ENCODE assay signal across 8 cellular contexts in genomic region chr6:52574709-52575489, GRCh38. TPM values are rescaled to one million over a fixed set of nuclear protein-coding genes. Genes with fewer than 3 reads are reported as not detected.
A peak's percentile ranks its signal among the peaks of the same experiment; 100 is the strongest.
DNase-seq lines count a peak whose midpoint lies in the region; ATAC-seq and TF ChIP-seq lines count a peak whose summit lies in the region.

No MANE protein-coding gene starts in this region.

- no peaks in the 10 kb centered on the region for H3K9me3 Mint-ChIP-seq in activated naive CD8-positive, alpha-beta T cell treated with anti-CD3 and anti-CD28 coated beads, Interleukin-2, amount 10 ng/mL, durations not matched to agents 7 days and 5 days

- H3K4me3 ChIP-seq in SJCRH30 (peak overlapping the region; percentile 87), left lung (peak overlapping the region; percentile 77 to 89)

- peak overlapping the region; percentile 66 for H3K27ac Mint-ChIP-seq in activated naive CD8-positive, alpha-beta T cell treated with anti-CD3 and anti-CD28 coated beads, Interleukin-2, amount 10 ng/mL, durations not matched to agents 7 days and 5 days

- no peaks in the 10 kb centered on the region for H3K9me3 ChIP-seq in SJCRH30 (replicated peaks)
- no peaks in the 10 kb centered on the region for H3K9me3 ChIP-seq in left lung

- no peak for TF ChIP-seq CTCF in left lung (IDR thresholded peaks at IDR 0.05)

- peaks cover 42% of the 10 kb centered on the region for H3K27me3 Mint-ChIP-seq in activated naive CD8-positive, alpha-beta T cell treated with anti-CD3 and anti-CD28 coated beads, Interleukin-2, amount 10 ng/mL, durations not matched to agents 7 days and 5 days

- H3K4me3 Mint-ChIP-seq in activated naive CD8-positive, alpha-beta T cell treated with anti-CD3 and anti-CD28 coated beads, Interleukin-2, amount 10 ng/mL, durations not matched to agents 7 days and 5 days: peak overlapping the region; percentile 59

- H3K4me1 ChIP-seq in SJCRH30: peaks cover 54% of the 10 kb centered on the region
- H3K4me1 ChIP-seq in left lung: peaks cover 32 to 54% of the 10 kb centered on the region in 2 donors

- POLR2A ChIA-PET in activated naive CD8-positive, alpha-beta T cell treated with anti-CD3 and anti-CD28 coated beads, Interleukin-2, amount 10 ng/mL, durations not matched to agents 7 days and 5 days (lab: Charles Lee): no interaction called here

- ATAC-seq in GM18867 (IDR thresholded peaks at IDR 0.05; ENCODE audit: unreplicated experiment): peak; percentile 50
- ATAC-seq in HG02973 (IDR thresholded peaks at IDR 0.05; ENCODE audit: unreplicated experiment): peak; percentile 51
- ATAC-seq in activated naive CD8-positive, alpha-beta T cell treated with anti-CD3 and anti-CD28 coated beads, Interleukin-2, amount 10 ng/mL, durations not matched to agents 7 days and 5 days (ENCODE audit: low read depth): peak; percentile 40
- ATAC-seq in left lung: peak; percentile 41

- H3K27me3 ChIP-seq in SJCRH30 (no peaks in the 10 kb centered on the region), left lung (no peaks in the 10 kb centered on the region)

- DNase-seq in SJCRH30 (peak; percentile 36 to 58), left lung (peak in 1 of 2 donors; percentile 77), hypothalamus (lab: John Stamatoyannopoulos, UW) (no peak), NCI-H524 treated with DMSO at 0.1 percent for 48 hours (lab: John Stamatoyannopoulos, UW) (no peak)
- peak; percentile 46 for DNase-seq in activated naive CD8-positive, alpha-beta T cell treated with anti-CD3 and anti-CD28 coated beads, Interleukin-2, amount 10 ng/mL, durations not matched to agents 7 days and 5 days
- DNase-seq in stimulated activated CD8-positive, alpha-beta memory T cell treated with anti-CD3 and anti-CD28 coated beads, Interleukin-7, amount 100 ng/mL, for 24 hours (ENCODE audit: low read depth): peak; percentile 28

- H3K36me3 Mint-ChIP-seq in activated naive CD8-positive, alpha-beta T cell treated with anti-CD3 and anti-CD28 coated beads, Interleukin-2, amount 10 ng/mL, durations not matched to agents 7 days and 5 days: no peaks in the 10 kb centered on the region

- no peaks in the 10 kb centered on the region for H3K36me3 ChIP-seq in SJCRH30
- H3K36me3 ChIP-seq in left lung: no peaks in the 10 kb centered on the region

- intact Hi-C loops in left lung (cut with DNase I): loop anchor here in 1 of 2 donors (5.0 kb wide), 1 partner anchor 73 kb away; no protein-coding TSS in a partner anchor

- peaks cover 24% of the 10 kb centered on the region for H3K4me1 Mint-ChIP-seq in activated naive CD8-positive, alpha-beta T cell treated with anti-CD3 and anti-CD28 coated beads, Interleukin-2, amount 10 ng/mL, durations not matched to agents 7 days and 5 days

- H3K27ac ChIP-seq in SJCRH30: no peak overlapping the region; the same call in 1 of the 2 replicates
- peak overlapping the region; percentile 43 to 87 for H3K27ac ChIP-seq in left lung

RNA-seq across cellular contexts. Expression of gene TRAM2, which starts 2.0 kb away (rescaled TPM):
- 28.4 and 28.8 TPM in 2 replicates for total RNA-seq in SJCRH30 (2014; rRNA removed; shearing (Covaris generic))
- 1 to 10 TPM; 4.8 to 5.0 TPM for total RNA-seq in activated naive CD8-positive, alpha-beta T cell treated with anti-CD3 and anti-CD28 coated beads, Interleukin-2, amount 10 ng/mL, durations not matched to agents 7 days and 5 days
- 10 to 100 TPM; 30.5 to 38.4 TPM for total RNA-seq in left lung

Comparison
In these comparisons a context has a peak if more than half of its experiments do, and no peak if none do; other contexts are left out.
1. DNase-seq: peak in SJCRH30 (2 of 2), activated naive CD8-positive, alpha-beta T cell treated with anti-CD3 and anti-CD28 coated beads, Interleukin-2, amount 10 ng/mL, durations not matched to agents 7 days and 5 days (single experiment) and stimulated activated CD8-positive, alpha-beta memory T cell treated with anti-CD3 and anti-CD28 coated beads, Interleukin-7, amount 100 ng/mL, for 24 hours (single experiment); none in hypothalamus (0 of 51) and NCI-H524 treated with DMSO at 0.1 percent for 48 hours (single experiment).
2. Peak in every context shown above with its lines, with median percentiles within 50 percentile points of each other: ATAC-seq.